14 cellular contexts compared by ENCODE assay signal in genomic region chr9:134618163-134618822, GRCh38. TPM values are rescaled to one million over a fixed set of nuclear protein-coding genes. Genes with fewer than 3 reads are reported as not detected.
DNase-seq lines count a peak whose midpoint lies in the region; ATAC-seq and TF ChIP-seq lines count a peak whose summit lies in the region.
"Had no signal": no experiment of that assay in that cellular context is flagged by ENCODE, and none has a peak within 500 bp of the region (broad histone marks: within the 10 kb centered on the region; RNA-seq: fewer than 3 reads in every experiment).

No MANE protein-coding gene starts in this region.

- no peak overlapping the region for H3K27ac ChIP-seq in BLaER1 treated with 17β-estradiol and CSF1 and Interleukin-3, amounts not matched to agents 10 nM and 100 nM
- no peak overlapping the region for H3K27ac ChIP-seq in RWPE2 (ENCODE audit: poor library complexity, severe bottlenecking)
- H3K27ac ChIP-seq: WERI-Rb-1 had no signal

- H3K27me3 ChIP-seq in BLaER1 treated with 17β-estradiol and CSF1 and Interleukin-3, amounts not matched to agents 10 nM and 100 nM = peaks cover 0 to 11% (median 0%) of the 10 kb centered on the region in 11 experiments; a peak in 1 of 22 replicates
- no peaks in the 10 kb centered on the region for H3K27me3 ChIP-seq in RWPE2 (ENCODE audit: insufficient read depth, poor library complexity, severe bottlenecking)

- TF ChIP-seq CTCF in RWPE2 (IDR thresholded peaks at IDR 0.05; ENCODE audit: poor library complexity, severe bottlenecking) = no peak

- H3K9me3 ChIP-seq in BLaER1 treated with 17β-estradiol and CSF1 and Interleukin-3, amounts not matched to agents 10 nM and 100 nM (replicated peaks in 1 of 11) = peaks cover 0 to 16% (median 9%) of the 10 kb centered on the region in 11 experiments; a peak in 15 of 22 replicates
- H3K9me3 ChIP-seq in RWPE2 (ENCODE audit: severe bottlenecking) = peaks cover 16% of the 10 kb centered on the region

- peak overlapping the region; percentile 28 to 92 (median 78); a peak in 21 of 22 replicates for H3K4me2 ChIP-seq in BLaER1 treated with 17β-estradiol and CSF1 and Interleukin-3, amounts not matched to agents 10 nM and 100 nM

- no peaks in the 10 kb centered on the region; a peak in 1 of 22 replicates for H4K20me1 ChIP-seq in BLaER1 treated with 17β-estradiol and CSF1 and Interleukin-3, amounts not matched to agents 10 nM and 100 nM

- H3K4me3 ChIP-seq in BLaER1 treated with 17β-estradiol and CSF1 and Interleukin-3, amounts not matched to agents 10 nM and 100 nM = no peak overlapping the region
- H3K4me3 ChIP-seq in RWPE2 (ENCODE audit: severe bottlenecking) = no peak overlapping the region

- H3K9ac ChIP-seq in BLaER1 treated with 17β-estradiol and CSF1 and Interleukin-3, amounts not matched to agents 10 nM and 100 nM = peak overlapping the region in 1 of 11 experiments; percentile 10; a peak in 1 of 22 replicates

- intact Hi-C loops in left ventricle myocardium superior (cut with micrococcal nuclease) = no loop called here

- no peaks in the 10 kb centered on the region for H3K36me3 ChIP-seq in BLaER1 treated with 17β-estradiol and CSF1 and Interleukin-3, amounts not matched to agents 10 nM and 100 nM
- no peaks in the 10 kb centered on the region for H3K36me3 ChIP-seq in RWPE2 (ENCODE audit: low read depth)
- H3K36me3 ChIP-seq: WERI-Rb-1 had no signal

- ATAC-seq in RWPE2 (ENCODE audit: low read depth) (no peak), left ventricle myocardium superior (peak; percentile 43), HG02973 (IDR thresholded peaks at IDR 0.05; ENCODE audit: unreplicated experiment) (no peak)

- H3K4me1 ChIP-seq in BLaER1 treated with 17β-estradiol and CSF1 and Interleukin-3, amounts not matched to agents 10 nM and 100 nM = peaks cover 22 to 50% (median 43%) of the 10 kb centered on the region in 10 experiments
- H3K4me1 ChIP-seq in RWPE2 (ENCODE audit: insufficient read depth, poor library complexity, severe bottlenecking) = no peaks in the 10 kb centered on the region

- DNase-seq in RWPE2 (ENCODE audit: low spot score) (peak; percentile 62), left ventricle myocardium superior (peak; percentile 42), pons (ENCODE audit: low spot score) (peak; percentile 32), NCI-H82 treated with DMSO at 0.1 percent for 48 hours (lab: John Stamatoyannopoulos, UW; ENCODE audit: unreplicated experiment) (no peak), NCI-H128 (lab: John Stamatoyannopoulos, UW; ENCODE audit: unreplicated experiment) (no peak), iPS-NIHi7 (ENCODE audit: extremely low spot score) (no peak)
- DNase-seq: CD4-positive, CD25-positive, alpha-beta regulatory T cell; mammary epithelial cell; NCI-H1694; NCI-H510A treated with DMSO at 0.1 percent for 48 hours; SW 1271 had no signal

RNA-seq across cellular contexts. Expression of gene COL5A1, which starts 23.3 kb away (rescaled TPM):
- 14.8 TPM for total RNA-seq in left ventricle myocardium superior

Comparison
In these comparisons a context has a peak if more than half of its experiments do, and no peak if none do; other contexts are left out.
1. DNase-seq: peak in RWPE2 (single experiment), left ventricle myocardium superior (single experiment) and pons (single experiment); none in NCI-H82 treated with DMSO at 0.1 percent for 48 hours (single experiment), NCI-H128 (single experiment) and iPS-NIHi7 (single experiment).